ENCODE assay signal across 1 cellular context in the genomic region with DNA sequence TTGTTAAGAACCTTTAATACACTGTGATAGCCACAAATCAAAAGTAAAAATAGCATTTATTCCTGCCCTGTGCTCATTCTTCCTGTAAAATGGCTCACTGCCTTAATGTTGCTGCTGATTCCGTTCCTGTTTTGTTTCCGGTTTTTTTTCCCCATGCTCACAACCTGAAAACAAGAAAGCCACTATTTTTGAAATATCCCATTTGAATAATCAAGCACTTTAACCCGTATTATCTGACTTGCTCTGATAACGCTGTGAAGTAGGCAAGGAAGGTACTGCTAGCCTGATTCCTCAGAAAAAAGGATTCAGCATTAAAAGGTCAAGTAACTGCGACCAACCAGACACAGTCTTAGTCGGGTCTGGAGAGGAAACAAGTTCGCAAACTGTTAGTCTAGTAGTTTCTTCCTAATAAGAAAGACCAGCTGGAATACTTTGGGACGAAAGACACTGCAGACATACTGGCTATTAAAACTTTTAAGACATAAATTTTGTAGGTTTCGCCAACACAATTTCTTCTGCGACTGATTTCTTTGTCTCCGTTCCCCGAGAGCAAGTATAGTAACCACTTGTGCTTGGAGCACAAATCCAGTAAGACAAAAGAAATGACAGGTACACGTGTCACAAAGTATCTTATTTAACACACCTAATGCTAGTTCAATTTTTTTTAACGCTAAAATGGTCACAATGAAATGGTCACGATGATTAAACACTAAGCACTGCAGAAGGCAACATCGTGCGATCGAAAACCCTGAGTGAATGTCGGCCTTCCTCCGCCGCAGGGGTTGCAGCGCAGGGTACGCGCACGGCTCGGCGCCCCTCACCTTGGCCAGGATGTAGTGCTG.
A peak's percentile ranks its signal among the peaks of the same experiment; 100 is the strongest.
TF ChIP-seq lines count a peak whose summit lies in the region.

No MANE protein-coding gene starts in this region.

TF ChIP-seq in K562, 482 proteins besides CTCF, POLR2A, EP300 and RAD21 (continues in another document):
- TF ChIP-seq, protein P1, sequence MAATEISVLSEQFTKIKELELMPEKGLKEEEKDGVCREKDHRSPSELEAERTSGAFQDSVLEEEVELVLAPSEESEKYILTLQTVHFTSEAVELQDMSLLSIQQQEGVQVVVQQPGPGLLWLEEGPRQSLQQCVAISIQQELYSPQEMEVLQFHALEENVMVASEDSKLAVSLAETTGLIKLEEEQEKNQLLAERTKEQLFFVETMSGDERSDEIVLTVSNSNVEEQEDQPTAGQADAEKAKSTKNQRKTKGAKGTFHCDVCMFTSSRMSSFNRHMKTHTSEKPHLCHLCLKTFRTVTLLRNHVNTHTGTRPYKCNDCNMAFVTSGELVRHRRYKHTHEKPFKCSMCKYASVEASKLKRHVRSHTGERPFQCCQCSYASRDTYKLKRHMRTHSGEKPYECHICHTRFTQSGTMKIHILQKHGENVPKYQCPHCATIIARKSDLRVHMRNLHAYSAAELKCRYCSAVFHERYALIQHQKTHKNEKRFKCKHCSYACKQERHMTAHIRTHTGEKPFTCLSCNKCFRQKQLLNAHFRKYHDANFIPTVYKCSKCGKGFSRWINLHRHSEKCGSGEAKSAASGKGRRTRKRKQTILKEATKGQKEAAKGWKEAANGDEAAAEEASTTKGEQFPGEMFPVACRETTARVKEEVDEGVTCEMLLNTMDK (IDR thresholded peaks at IDR 0.05; ENCODE audit: borderline replicate concordance, insufficient read depth, low read depth, low read length, poor library complexity, severe bottlenecking), result no peak
- TF ChIP-seq RUNX1 (IDR thresholded peaks at IDR 0.05; ENCODE audit: low read depth) (no peak), NFRKB (IDR thresholded peaks at IDR 0.05; ENCODE audit: low read depth) (peak; percentile 19; the same call in 1 of the 2 replicates), SIN3A (IDR thresholded peaks at IDR 0.05; ENCODE audit: borderline replicate concordance in 2 of 2, control insufficient read depth in 1 of 2, low read depth in 2 of 2, low read length in 2 of 2) (peak in 1 of 2 experiments; percentile 19; a peak in 1 of 4 replicates), GABPA (tag; conservative IDR thresholded peaks at IDR 0.05; ENCODE audit: low read depth) (peak; percentile 51), NR2C2 (CRISPR knock-in tag; IDR thresholded peaks at IDR 0.05) (no peak), NR2C2 (tag; IDR thresholded peaks at IDR 0.05) (peak; percentile 39), YY1 (IDR thresholded peaks at IDR 0.05; ENCODE audit: borderline replicate concordance in 1 of 3, control insufficient read depth in 1 of 3, extremely low read depth in 1 of 3, insufficient read depth in 3 of 3, insufficient read length in 1 of 3, insufficient replicate concordance in 2 of 3, low read depth in 1 of 3, low read length in 2 of 3) (peak in 1 of 3 experiments; percentile 63), RBM25 (IDR thresholded peaks at IDR 0.05; ENCODE audit: low read depth, low read length, severe bottlenecking) (no peak), RBM17 (IDR thresholded peaks at IDR 0.05; ENCODE audit: borderline replicate concordance, low read depth, low read length) (no peak), HDAC1 (IDR thresholded peaks at IDR 0.05) (no peak), FOXK2 (conservative IDR thresholded peaks at IDR 0.05 in 1 of 2, IDR thresholded peaks at IDR 0.05 in 1 of 2; ENCODE audit: low read depth in 2 of 2) (no peak), TGIF2 (CRISPR knock-in tag; IDR thresholded peaks at IDR 0.05) (no peak), BCOR (IDR thresholded peaks at IDR 0.05) (no peak), ZNF24 (IDR thresholded peaks at IDR 0.05) (0 out of 2 replicates have a peak, but pooled peaks have one; percentile 30), PPARD (CRISPR knock-in tag; IDR thresholded peaks at IDR 0.05) (no peak), SMARCE1 (IDR thresholded peaks at IDR 0.05) (0 out of 2 replicates have a peak, but pooled peaks have one; percentile 15), TCF3 (CRISPR knock-in tag; IDR thresholded peaks at IDR 0.05) (0 out of 2 replicates have a peak, but pooled peaks have one; percentile 6), ZBTB7A (IDR thresholded peaks at IDR 0.05; ENCODE audit: borderline replicate concordance, control insufficient read depth, low read depth, low read length) (peak; percentile 82), ETV1 (tag; conservative IDR thresholded peaks at IDR 0.05; ENCODE audit: low read depth) (peak; percentile 49; the same call in 1 of the 2 replicates), NR2C1 (IDR thresholded peaks at IDR 0.05) (no peak), NR2C1 (tag; IDR thresholded peaks at IDR 0.05) (0 out of 2 replicates have a peak, but pooled peaks have one; percentile 15), POLR2AphosphoS2 (IDR thresholded peaks at IDR 0.05; ENCODE audit: low read length) (0 out of 2 replicates have a peak, but pooled peaks have one; percentile 45), DACH1 (IDR thresholded peaks at IDR 0.05; ENCODE audit: partially characterized antibody) (peak; percentile 23), NR1H2 (CRISPR knock-in tag; IDR thresholded peaks at IDR 0.05) (no peak), ZNF12 (CRISPR knock-in tag; IDR thresholded peaks at IDR 0.05) (no peak; the same call in 1 of the 2 replicates), BRD4 (IDR thresholded peaks at IDR 0.05) (peak; percentile 72; the same call in 1 of the 2 replicates), ZNF197 (CRISPR knock-in tag; IDR thresholded peaks at IDR 0.05; ENCODE audit: low read depth) (0 out of 2 replicates have a peak, but pooled peaks have one; percentile 18), HLTF (IDR thresholded peaks at IDR 0.05) (no peak), ZC3H4 (CRISPR knock-in tag; IDR thresholded peaks at IDR 0.05; ENCODE audit: borderline replicate concordance) (0 out of 2 replicates have a peak, but pooled peaks have one; percentile 96), ELF1 (tag; IDR thresholded peaks at IDR 0.05) (peak; percentile 70), CBX1 (IDR thresholded peaks at IDR 0.05; ENCODE audit: low read depth) (no peak), ARID2 (IDR thresholded peaks at IDR 0.05) (no peak), ZNF263 (CRISPR knock-in tag; IDR thresholded peaks at IDR 0.05; ENCODE audit: borderline replicate concordance) (no peak), NR4A1 (CRISPR knock-in tag; IDR thresholded peaks at IDR 0.05) (0 out of 2 replicates have a peak, but pooled peaks have one; percentile 1), NR4A1 (tag; IDR thresholded peaks at IDR 0.05) (no peak)
- TF ChIP-seq, protein P2, sequence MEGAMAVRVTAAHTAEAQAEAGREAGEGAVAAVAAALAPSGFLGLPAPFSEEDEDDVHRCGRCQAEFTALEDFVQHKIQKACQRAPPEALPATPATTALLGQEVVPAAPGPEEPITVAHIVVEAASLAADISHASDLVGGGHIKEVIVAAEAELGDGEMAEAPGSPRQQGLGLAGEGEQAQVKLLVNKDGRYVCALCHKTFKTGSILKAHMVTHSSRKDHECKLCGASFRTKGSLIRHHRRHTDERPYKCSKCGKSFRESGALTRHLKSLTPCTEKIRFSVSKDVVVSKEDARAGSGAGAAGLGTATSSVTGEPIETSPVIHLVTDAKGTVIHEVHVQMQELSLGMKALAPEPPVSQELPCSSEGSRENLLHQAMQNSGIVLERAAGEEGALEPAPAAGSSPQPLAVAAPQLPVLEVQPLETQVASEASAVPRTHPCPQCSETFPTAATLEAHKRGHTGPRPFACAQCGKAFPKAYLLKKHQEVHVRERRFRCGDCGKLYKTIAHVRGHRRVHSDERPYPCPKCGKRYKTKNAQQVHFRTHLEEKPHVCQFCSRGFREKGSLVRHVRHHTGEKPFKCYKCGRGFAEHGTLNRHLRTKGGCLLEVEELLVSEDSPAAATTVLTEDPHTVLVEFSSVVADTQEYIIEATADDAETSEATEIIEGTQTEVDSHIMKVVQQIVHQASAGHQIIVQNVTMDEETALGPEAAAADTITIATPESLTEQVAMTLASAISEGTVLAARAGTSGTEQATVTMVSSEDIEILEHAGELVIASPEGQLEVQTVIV (CRISPR knock-in tag; IDR thresholded peaks at IDR 0.05; ENCODE audit: borderline replicate concordance), result no peak
- TF ChIP-seq, protein P3, sequence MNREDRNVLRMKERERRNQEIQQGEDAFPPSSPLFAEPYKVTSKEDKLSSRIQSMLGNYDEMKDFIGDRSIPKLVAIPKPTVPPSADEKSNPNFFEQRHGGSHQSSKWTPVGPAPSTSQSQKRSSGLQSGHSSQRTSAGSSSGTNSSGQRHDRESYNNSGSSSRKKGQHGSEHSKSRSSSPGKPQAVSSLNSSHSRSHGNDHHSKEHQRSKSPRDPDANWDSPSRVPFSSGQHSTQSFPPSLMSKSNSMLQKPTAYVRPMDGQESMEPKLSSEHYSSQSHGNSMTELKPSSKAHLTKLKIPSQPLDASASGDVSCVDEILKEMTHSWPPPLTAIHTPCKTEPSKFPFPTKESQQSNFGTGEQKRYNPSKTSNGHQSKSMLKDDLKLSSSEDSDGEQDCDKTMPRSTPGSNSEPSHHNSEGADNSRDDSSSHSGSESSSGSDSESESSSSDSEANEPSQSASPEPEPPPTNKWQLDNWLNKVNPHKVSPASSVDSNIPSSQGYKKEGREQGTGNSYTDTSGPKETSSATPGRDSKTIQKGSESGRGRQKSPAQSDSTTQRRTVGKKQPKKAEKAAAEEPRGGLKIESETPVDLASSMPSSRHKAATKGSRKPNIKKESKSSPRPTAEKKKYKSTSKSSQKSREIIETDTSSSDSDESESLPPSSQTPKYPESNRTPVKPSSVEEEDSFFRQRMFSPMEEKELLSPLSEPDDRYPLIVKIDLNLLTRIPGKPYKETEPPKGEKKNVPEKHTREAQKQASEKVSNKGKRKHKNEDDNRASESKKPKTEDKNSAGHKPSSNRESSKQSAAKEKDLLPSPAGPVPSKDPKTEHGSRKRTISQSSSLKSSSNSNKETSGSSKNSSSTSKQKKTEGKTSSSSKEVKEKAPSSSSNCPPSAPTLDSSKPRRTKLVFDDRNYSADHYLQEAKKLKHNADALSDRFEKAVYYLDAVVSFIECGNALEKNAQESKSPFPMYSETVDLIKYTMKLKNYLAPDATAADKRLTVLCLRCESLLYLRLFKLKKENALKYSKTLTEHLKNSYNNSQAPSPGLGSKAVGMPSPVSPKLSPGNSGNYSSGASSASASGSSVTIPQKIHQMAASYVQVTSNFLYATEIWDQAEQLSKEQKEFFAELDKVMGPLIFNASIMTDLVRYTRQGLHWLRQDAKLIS (CRISPR knock-in tag; IDR thresholded peaks at IDR 0.05), result no peak
- TF ChIP-seq, protein P4, sequence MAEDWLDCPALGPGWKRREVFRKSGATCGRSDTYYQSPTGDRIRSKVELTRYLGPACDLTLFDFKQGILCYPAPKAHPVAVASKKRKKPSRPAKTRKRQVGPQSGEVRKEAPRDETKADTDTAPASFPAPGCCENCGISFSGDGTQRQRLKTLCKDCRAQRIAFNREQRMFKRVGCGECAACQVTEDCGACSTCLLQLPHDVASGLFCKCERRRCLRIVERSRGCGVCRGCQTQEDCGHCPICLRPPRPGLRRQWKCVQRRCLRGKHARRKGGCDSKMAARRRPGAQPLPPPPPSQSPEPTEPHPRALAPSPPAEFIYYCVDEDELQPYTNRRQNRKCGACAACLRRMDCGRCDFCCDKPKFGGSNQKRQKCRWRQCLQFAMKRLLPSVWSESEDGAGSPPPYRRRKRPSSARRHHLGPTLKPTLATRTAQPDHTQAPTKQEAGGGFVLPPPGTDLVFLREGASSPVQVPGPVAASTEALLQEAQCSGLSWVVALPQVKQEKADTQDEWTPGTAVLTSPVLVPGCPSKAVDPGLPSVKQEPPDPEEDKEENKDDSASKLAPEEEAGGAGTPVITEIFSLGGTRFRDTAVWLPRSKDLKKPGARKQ (CRISPR knock-in tag; IDR thresholded peaks at IDR 0.05), result no peak; the same call in 1 of the 2 replicates
- TF ChIP-seq, protein P5, sequence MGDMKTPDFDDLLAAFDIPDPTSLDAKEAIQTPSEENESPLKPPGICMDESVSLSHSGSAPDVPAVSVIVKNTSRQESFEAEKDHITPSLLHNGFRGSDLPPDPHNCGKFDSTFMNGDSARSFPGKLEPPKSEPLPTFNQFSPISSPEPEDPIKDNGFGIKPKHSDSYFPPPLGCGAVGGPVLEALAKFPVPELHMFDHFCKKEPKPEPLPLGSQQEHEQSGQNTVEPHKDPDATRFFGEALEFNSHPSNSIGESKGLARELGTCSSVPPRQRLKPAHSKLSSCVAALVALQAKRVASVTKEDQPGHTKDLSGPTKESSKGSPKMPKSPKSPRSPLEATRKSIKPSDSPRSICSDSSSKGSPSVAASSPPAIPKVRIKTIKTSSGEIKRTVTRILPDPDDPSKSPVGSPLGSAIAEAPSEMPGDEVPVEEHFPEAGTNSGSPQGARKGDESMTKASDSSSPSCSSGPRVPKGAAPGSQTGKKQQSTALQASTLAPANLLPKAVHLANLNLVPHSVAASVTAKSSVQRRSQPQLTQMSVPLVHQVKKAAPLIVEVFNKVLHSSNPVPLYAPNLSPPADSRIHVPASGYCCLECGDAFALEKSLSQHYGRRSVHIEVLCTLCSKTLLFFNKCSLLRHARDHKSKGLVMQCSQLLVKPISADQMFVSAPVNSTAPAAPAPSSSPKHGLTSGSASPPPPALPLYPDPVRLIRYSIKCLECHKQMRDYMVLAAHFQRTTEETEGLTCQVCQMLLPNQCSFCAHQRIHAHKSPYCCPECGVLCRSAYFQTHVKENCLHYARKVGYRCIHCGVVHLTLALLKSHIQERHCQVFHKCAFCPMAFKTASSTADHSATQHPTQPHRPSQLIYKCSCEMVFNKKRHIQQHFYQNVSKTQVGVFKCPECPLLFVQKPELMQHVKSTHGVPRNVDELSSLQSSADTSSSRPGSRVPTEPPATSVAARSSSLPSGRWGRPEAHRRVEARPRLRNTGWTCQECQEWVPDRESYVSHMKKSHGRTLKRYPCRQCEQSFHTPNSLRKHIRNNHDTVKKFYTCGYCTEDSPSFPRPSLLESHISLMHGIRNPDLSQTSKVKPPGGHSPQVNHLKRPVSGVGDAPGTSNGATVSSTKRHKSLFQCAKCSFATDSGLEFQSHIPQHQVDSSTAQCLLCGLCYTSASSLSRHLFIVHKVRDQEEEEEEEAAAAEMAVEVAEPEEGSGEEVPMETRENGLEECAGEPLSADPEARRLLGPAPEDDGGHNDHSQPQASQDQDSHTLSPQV (IDR thresholded peaks at IDR 0.05), result 0 out of 2 replicates have a peak, but pooled peaks have one; percentile 22
- TF ChIP-seq, protein P6, sequence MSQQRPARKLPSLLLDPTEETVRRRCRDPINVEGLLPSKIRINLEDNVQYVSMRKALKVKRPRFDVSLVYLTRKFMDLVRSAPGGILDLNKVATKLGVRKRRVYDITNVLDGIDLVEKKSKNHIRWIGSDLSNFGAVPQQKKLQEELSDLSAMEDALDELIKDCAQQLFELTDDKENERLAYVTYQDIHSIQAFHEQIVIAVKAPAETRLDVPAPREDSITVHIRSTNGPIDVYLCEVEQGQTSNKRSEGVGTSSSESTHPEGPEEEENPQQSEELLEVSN (IDR thresholded peaks at IDR 0.05; ENCODE audit: borderline replicate concordance in 1 of 2, extremely low read depth in 1 of 2, insufficient read depth in 1 of 2, insufficient read length in 1 of 2, low read depth in 1 of 2, low read length in 1 of 2, poor library complexity in 1 of 2, severe bottlenecking in 1 of 2), result peak in 1 of 2 experiments; percentile 42
- TF ChIP-seq, protein P7, sequence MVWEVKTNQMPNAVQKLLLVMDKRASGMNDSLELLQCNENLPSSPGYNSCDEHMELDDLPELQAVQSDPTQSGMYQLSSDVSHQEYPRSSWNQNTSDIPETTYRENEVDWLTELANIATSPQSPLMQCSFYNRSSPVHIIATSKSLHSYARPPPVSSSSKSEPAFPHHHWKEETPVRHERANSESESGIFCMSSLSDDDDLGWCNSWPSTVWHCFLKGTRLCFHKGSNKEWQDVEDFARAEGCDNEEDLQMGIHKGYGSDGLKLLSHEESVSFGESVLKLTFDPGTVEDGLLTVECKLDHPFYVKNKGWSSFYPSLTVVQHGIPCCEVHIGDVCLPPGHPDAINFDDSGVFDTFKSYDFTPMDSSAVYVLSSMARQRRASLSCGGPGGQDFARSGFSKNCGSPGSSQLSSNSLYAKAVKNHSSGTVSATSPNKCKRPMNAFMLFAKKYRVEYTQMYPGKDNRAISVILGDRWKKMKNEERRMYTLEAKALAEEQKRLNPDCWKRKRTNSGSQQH (CRISPR knock-in tag; IDR thresholded peaks at IDR 0.05), result no peak
